In the genomic region with DNA sequence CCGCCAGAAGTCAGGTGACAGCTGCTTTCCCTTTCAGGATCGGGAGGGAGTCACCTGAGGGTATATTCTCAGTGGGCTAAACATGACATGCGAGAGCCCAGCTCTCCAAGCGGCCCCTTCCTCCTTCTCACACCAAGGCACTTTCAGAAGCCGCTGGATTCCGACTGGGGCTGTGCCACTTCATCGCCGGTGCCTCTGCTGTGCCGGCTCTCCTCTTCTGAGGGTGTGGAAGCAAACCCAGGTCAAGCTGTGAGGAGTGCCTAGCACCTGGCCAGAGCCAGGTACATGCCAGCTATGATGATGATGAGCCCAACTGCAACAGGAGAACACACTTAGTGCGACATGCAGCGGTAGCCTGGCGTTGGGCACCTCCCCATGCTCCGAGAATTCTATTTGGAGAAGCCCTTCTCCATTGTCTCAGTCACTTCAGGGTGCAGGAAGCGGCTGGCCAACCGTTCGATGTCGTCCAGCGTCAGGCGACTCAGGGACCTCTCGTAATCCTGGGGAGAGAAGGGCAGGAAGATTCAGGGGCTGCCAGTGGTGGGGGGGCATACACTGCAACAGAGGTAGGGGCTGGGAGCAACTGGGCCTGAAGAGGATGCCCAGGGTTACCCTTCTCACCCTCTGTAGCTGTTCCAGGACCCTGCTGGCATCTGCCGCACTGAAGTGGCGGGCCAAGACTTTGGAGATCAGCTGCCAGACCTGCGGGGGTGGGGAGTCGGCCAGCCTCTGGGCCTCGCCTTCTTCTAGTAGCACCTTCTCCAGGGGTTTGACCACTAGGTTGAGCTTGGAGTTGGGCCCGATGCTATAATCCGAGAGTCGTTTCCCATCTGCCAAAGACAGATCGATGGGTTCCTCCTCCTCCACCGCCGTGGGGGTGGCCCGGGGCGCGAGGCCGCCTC, we compare ENCODE assay signal across 8 cellular contexts. TPM values are rescaled to one million over a fixed set of nuclear protein-coding genes. Genes with fewer than 3 reads are reported as not detected.
DNase-seq lines count a peak whose midpoint lies in the region; ATAC-seq, FAIRE-seq and TF ChIP-seq lines count a peak whose summit lies in the region.

No MANE protein-coding gene starts in this region.

- no peak overlapping the region for H3K27ac Mint-ChIP-seq in MCF 10A (ENCODE audit: low read depth, unreplicated experiment)

- H3K9me3 ChIP-seq in A673 (ENCODE audit: low read depth, low read length, poor library complexity, severe bottlenecking), result no peaks in the 10 kb centered on the region
- H3K9me3 ChIP-seq in mononuclear cell (ENCODE audit: low read depth, low read length), result no peaks in the 10 kb centered on the region

- H3K27me3 ChIP-seq in A673 (replicated peaks; ENCODE audit: insufficient read depth, low read depth, low read length, poor library complexity) (no peaks in the 10 kb centered on the region), mononuclear cell (ENCODE audit: insufficient read depth, low read length) (no peaks in the 10 kb centered on the region)

- peak overlapping the region; percentile 52 for H3K4me3 Mint-ChIP-seq in MCF 10A (ENCODE audit: unreplicated experiment)

- H3K4me1 ChIP-seq in A673 (ENCODE audit: insufficient read depth, low read length, poor library complexity, severe bottlenecking) (peaks cover 5% of the 10 kb centered on the region), mononuclear cell (ENCODE audit: insufficient read depth, low read length) (peaks cover 36% of the 10 kb centered on the region)

- CTCF ChIA-PET in A673 (lab: Charles Lee) (no interaction called here), MCF 10A (lab: Yijun Ruan, JAX) (interaction anchor here (0.6 to 1.2 kb wide), 3 partner anchors 12 to 55 kb away, joined by 3 to 6 read pairs (median 4); no protein-coding TSS in a partner anchor)

- TF ChIP-seq CTCF in A673 (conservative IDR thresholded peaks at IDR 0.05; ENCODE audit: low read depth, low read length) (no peak), HFF-Myc (IDR thresholded peaks at IDR 0.05; ENCODE audit: low read depth, low read length, missing control alignments) (no peak), MCF 10A (IDR thresholded peaks at IDR 0.05; ENCODE audit: unreplicated experiment) (no peak)

- TF ChIP-seq POLR2A in H54 (IDR thresholded peaks at IDR 0.05; ENCODE audit: low read depth, low read length), result no peak

- DNase-seq in A673 (ENCODE audit: low spot score) (no peak), HFF-Myc (ENCODE audit: extremely low read depth, low read depth) (no peak), MCF 10A (ENCODE audit: unreplicated experiment) (no peak), H54 (ENCODE audit: insufficient read length, low spot score) (no peak), globus pallidus (ENCODE audit: low spot score) (no peak)
- DNase-seq in activated CD8-positive, alpha-beta memory T cell treated with anti-CD3 and anti-CD28 coated beads, Interleukin-2, amount 50 U/mL, for 4 hours, result no peak

- peaks cover 7% of the 10 kb centered on the region for H3K4me1 Mint-ChIP-seq in MCF 10A (ENCODE audit: insufficient read depth, unreplicated experiment)

- H3K9me3 Mint-ChIP-seq in MCF 10A (ENCODE audit: unreplicated experiment), result no peaks in the 10 kb centered on the region

- H3K27me3 Mint-ChIP-seq in MCF 10A (ENCODE audit: insufficient read depth, unreplicated experiment), result peaks cover 23% of the 10 kb centered on the region

- BruUV-seq in A673 (replicated peaks; lab: Mats Ljungman, UMichigan) (no TSS peak), MCF 10A (replicated peaks; lab: Mats Ljungman, UMichigan) (no TSS peak)

- intact Hi-C loops in A673 (cut with micrococcal nuclease; ENCODE audit: unreplicated experiment), result no loop called here
- intact Hi-C loops in MCF 10A (cut with micrococcal nuclease), result no loop called here

- peak overlapping the region; percentile 58 for H3K4me3 ChIP-seq in A673 (ENCODE audit: low read depth, low read length, poor library complexity, severe bottlenecking)
- peak overlapping the region; percentile 51 for H3K4me3 ChIP-seq in HFF-Myc (replicated peaks; ENCODE audit: low read depth, low read length)
- H3K4me3 ChIP-seq in mononuclear cell (ENCODE audit: low read length), result peak overlapping the region; percentile 55

- H3K36me3 ChIP-seq in A673 (ENCODE audit: insufficient read depth, low read length, poor library complexity, severe bottlenecking), result peaks cover 11% of the 10 kb centered on the region

- no peak for FAIRE-seq in H54 (lab: Jason Lieb, UNC)

- peaks cover 24% of the 10 kb centered on the region for H3K36me3 Mint-ChIP-seq in MCF 10A (ENCODE audit: insufficient read depth, unreplicated experiment)

- H3K27ac ChIP-seq in A673 (ENCODE audit: low read depth, low read length, poor library complexity, severe bottlenecking), result peak overlapping the region; percentile 72

- POLR2A ChIA-PET in A673 (lab: Charles Lee; ENCODE audit: low non-redundant PET) (no interaction called here), MCF 10A (lab: Yijun Ruan, JAX) (interaction anchor here (0.7 to 3.5 kb wide), 10 partner anchors 10 to 719 kb away, joined by 3 to 13 read pairs (median 5); a partner anchor contains a TSS)

- ATAC-seq in HG02970 (IDR thresholded peaks at IDR 0.05; ENCODE audit: low FRiP score, unreplicated experiment), result no peak

RNA-seq across cellular contexts. Expression of a gene that starts 1.0 kb away (rescaled TPM):
- 30.4 and 31.4 TPM in 2 replicates for total RNA-seq in A673 (2021)
- 26.7 and 27.9 TPM in 2 replicates for total RNA-seq in MCF 10A (2022)
- total RNA-seq in mononuclear cell, result 15.2 TPM

RNA-seq across cellular contexts. Expression of a gene that starts 5.0 kb away (rescaled TPM):
- total RNA-seq in A673 (2021) (8.1 and 9.7 TPM in 2 replicates), MCF 10A (2022) (17.9 and 21.2 TPM in 2 replicates), mononuclear cell (15.0 TPM)

RNA-seq across cellular contexts. Expression of a gene that starts 6.3 kb away (rescaled TPM):
- total RNA-seq in A673 (2021), result 30.4 and 34.6 TPM in 2 replicates
- 17.8 and 21.1 TPM in 2 replicates for total RNA-seq in MCF 10A (2022)
- total RNA-seq in mononuclear cell, result 2.6 TPM

RNA-seq across cellular contexts. Expression of a gene that starts 27.3 kb away (rescaled TPM):
- total RNA-seq in A673 (2021) (49.8 and 54.6 TPM in 2 replicates), MCF 10A (2022) (47.6 and 48.0 TPM in 2 replicates), mononuclear cell (5.5 TPM)

RNA-seq across cellular contexts. Expression of a gene that starts 30.6 kb away (rescaled TPM):
- 35.8 and 38.5 TPM in 2 replicates for total RNA-seq in A673 (2021)
- 40.9 and 45.3 TPM in 2 replicates for total RNA-seq in MCF 10A (2022)
- total RNA-seq in mononuclear cell, result 12.8 TPM
